22 cellular contexts compared by ENCODE assay signal in the genomic region with DNA sequence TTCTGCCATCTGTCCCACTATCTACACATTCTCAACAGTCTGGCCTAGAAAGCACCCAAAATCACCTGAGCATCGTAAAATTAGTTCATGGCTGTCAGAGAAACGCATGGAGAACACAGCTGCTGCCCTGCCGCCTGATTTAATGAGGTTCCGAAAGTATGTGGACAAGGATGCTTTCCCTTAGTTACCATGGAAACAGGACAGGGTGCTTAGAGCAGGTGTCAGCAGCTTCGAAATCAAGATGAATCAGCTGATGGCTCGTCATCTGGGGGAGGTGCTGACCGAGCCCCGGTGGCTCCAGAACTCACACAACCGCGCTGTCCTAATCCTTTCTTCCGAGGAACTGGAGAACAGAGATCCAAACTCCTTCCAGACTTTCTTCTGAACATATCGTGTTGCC.
A peak's percentile ranks its signal among the peaks of the same experiment; 100 is the strongest.
DNase-seq lines count a peak whose midpoint lies in the region; ATAC-seq and TF ChIP-seq lines count a peak whose summit lies in the region.
"Had no signal": no experiment of that assay in that cellular context is flagged by ENCODE, and none has a peak within 500 bp of the region (broad histone marks: within the 10 kb centered on the region; RNA-seq: fewer than 3 reads in every experiment).

No MANE protein-coding gene starts in this region.

- no peak overlapping the region for H3K4me3 Mint-ChIP-seq in CD4-positive, alpha-beta memory T cell
- H3K4me3 Mint-ChIP-seq: CD4-positive, CD25-positive, alpha-beta regulatory T cell; natural killer cell had no signal

- H3K4me3 ChIP-seq in kidney epithelial cell (ENCODE audit: low read depth, low read length) = no peak overlapping the region
- no peak overlapping the region for H3K4me3 ChIP-seq in CD4-positive, alpha-beta memory T cell (ENCODE audit: low read length in 2 of 2)
- H3K4me3 ChIP-seq: ascending aorta, coronary artery, SK-N-MC, vagina had no signal

- no peaks in the 10 kb centered on the region for H3K4me1 Mint-ChIP-seq in CD4-positive, alpha-beta memory T cell
- H3K4me1 Mint-ChIP-seq: CD4-positive, CD25-positive, alpha-beta regulatory T cell; natural killer cell had no signal

- CTCF ChIA-PET in CD4-positive, alpha-beta memory T cell (lab: Charles Lee; ENCODE audit: partially characterized antibody) = no interaction called here

- TF ChIP-seq CTCF in kidney epithelial cell (IDR thresholded peaks at IDR 0.05; ENCODE audit: insufficient read depth, low read length, poor library complexity, severe bottlenecking) = no peak

- no peak overlapping the region for H3K27ac Mint-ChIP-seq in CD4-positive, alpha-beta memory T cell
- H3K27ac Mint-ChIP-seq: CD4-positive, CD25-positive, alpha-beta regulatory T cell; natural killer cell had no signal

- intact Hi-C loops in CD4-positive, alpha-beta memory T cell (cut with micrococcal nuclease) = no loop called here

- POLR2A ChIA-PET in CD4-positive, alpha-beta memory T cell (lab: Charles Lee; ENCODE audit: partially characterized antibody) = no interaction called here

- no peaks in the 10 kb centered on the region for H3K4me1 ChIP-seq in CD4-positive, alpha-beta memory T cell (ENCODE audit: insufficient read depth, low read length)
- H3K4me1 ChIP-seq: ascending aorta, vagina had no signal

- H3K36me3 Mint-ChIP-seq in CD4-positive, alpha-beta memory T cell = no peaks in the 10 kb centered on the region
- H3K36me3 Mint-ChIP-seq: CD4-positive, CD25-positive, alpha-beta regulatory T cell; natural killer cell had no signal

- H3K27me3 ChIP-seq in kidney epithelial cell (ENCODE audit: control insufficient read depth, insufficient read depth, low read length) = peaks cover 11% of the 10 kb centered on the region
- no peaks in the 10 kb centered on the region for H3K27me3 ChIP-seq in CD4-positive, alpha-beta memory T cell (ENCODE audit: insufficient read depth, low read length)
- H3K27me3 ChIP-seq: ascending aorta, vagina had no signal

- H3K9me3 Mint-ChIP-seq in CD4-positive, alpha-beta memory T cell = peaks cover 0 to 2% (median 0%) of the 10 kb centered on the region in 8 donors
- H3K9me3 Mint-ChIP-seq: CD4-positive, CD25-positive, alpha-beta regulatory T cell; natural killer cell had no signal

- no peaks in the 10 kb centered on the region for H3K36me3 ChIP-seq in kidney epithelial cell (ENCODE audit: control insufficient read depth, insufficient read depth, low read length)
- H3K36me3 ChIP-seq in CD4-positive, alpha-beta memory T cell (ENCODE audit: insufficient read depth, low read length) = no peaks in the 10 kb centered on the region
- H3K36me3 ChIP-seq: ascending aorta, vagina had no signal

- no peak for ATAC-seq in GM21515 (IDR thresholded peaks at IDR 0.05; ENCODE audit: unreplicated experiment)
- ATAC-seq: natural killer cell had no signal

- TF ChIP-seq POLR2A in erythroblast (IDR thresholded peaks at IDR 0.05; ENCODE audit: low read length) = no peak

- H3K9me3 ChIP-seq in CD4-positive, alpha-beta memory T cell (ENCODE audit: control insufficient read depth in 1 of 2, low read length in 2 of 2) = no peaks in the 10 kb centered on the region
- H3K9me3 ChIP-seq: ascending aorta, vagina had no signal

- H3K27ac ChIP-seq in CD4-positive, alpha-beta memory T cell (ENCODE audit: low read depth, low read length) = no peak overlapping the region
- H3K27ac ChIP-seq: ascending aorta, coronary artery, SK-N-MC, vagina had no signal

- DNase-seq in DMS 273 treated with DMSO at 0.1 percent for 48 hours (lab: John Stamatoyannopoulos, UW) (peak; percentile 0), NCI-H1105 treated with DMSO at 0.1 percent for 48 hours (lab: John Stamatoyannopoulos, UW) (peak; percentile 72), NCI-H748 (lab: John Stamatoyannopoulos, UW; ENCODE audit: unreplicated experiment) (peak; percentile 95), kidney epithelial cell (ENCODE audit: low read depth) (peak; percentile 26), erythroblast (lab: John Stamatoyannopoulos, UW) (no peak), dedifferentiated amniotic fluid mesenchymal stem cell (ENCODE audit: extremely low spot score) (no peak)
- DNase-seq in CD4-positive, alpha-beta memory T cell = no peak
- DNase-seq: ACHN; activated CD4-positive, alpha-beta T cell treated with anti-CD3 and anti-CD28 coated beads for 48 hours; activated CD8-positive, alpha-beta memory T cell treated with anti-CD3 and anti-CD28 coated beads, Interleukin-2, amount 50 U/mL, for 48 hours; activated naive CD4-positive, alpha-beta T cell treated with Interleukin-2 at 50 U/mL for 16 hours; CD4-positive, CD25-positive, alpha-beta regulatory T cell; mammary epithelial cell; MM.1S; natural killer cell; NCI-H446 treated with DMSO at 0.1 percent for 48 hours; retina had no signal

- peaks cover 0 to 1% of the 10 kb centered on the region in 2 donors for H3K27me3 Mint-ChIP-seq in CD4-positive, alpha-beta memory T cell
- H3K27me3 Mint-ChIP-seq: CD4-positive, CD25-positive, alpha-beta regulatory T cell had no signal

Comparison
In these comparisons a context has a peak if more than half of its experiments do, and no peak if none do; other contexts are left out.
1. DNase-seq: peak in DMS 273 treated with DMSO at 0.1 percent for 48 hours (single experiment), NCI-H1105 treated with DMSO at 0.1 percent for 48 hours (single experiment), NCI-H748 (single experiment) and kidney epithelial cell (single experiment); none in erythroblast (0 of 2), dedifferentiated amniotic fluid mesenchymal stem cell (single experiment) and CD4-positive, alpha-beta memory T cell (0 of 5).